ENCODE assay signal across 26 cellular contexts in genomic region chr20:25079171-25079570, GRCh38. TPM values are rescaled to one million over a fixed set of nuclear protein-coding genes. Genes with fewer than 3 reads are reported as not detected.
"Had no signal": no experiment of that assay in that cellular context is flagged by ENCODE, and none has a peak within 500 bp of the region (broad histone marks: within the 10 kb centered on the region; RNA-seq: fewer than 3 reads in every experiment).

No MANE protein-coding gene starts in this region.

- H3K9me3 ChIP-seq: esophagus muscularis mucosa, gastrocnemius medialis, heart right ventricle, left ventricle myocardium inferior, lower lobe of right lung, pancreas, sigmoid colon, suprapubic skin, thyroid gland had no signal

- H3K27ac ChIP-seq: epithelial cell of prostate, esophagus muscularis mucosa, gastrocnemius medialis, heart right ventricle, left ventricle myocardium inferior, lower lobe of right lung, neural progenitor cell, pancreas, sigmoid colon, skin epidermis, suprapubic skin, thyroid gland had no signal

- H3K4me3 ChIP-seq: esophagus muscularis mucosa, gastrocnemius medialis, heart right ventricle, left ventricle myocardium inferior, lower lobe of right lung, neural progenitor cell, pancreas, sigmoid colon, skin epidermis, suprapubic skin, thyroid gland had no signal

- ATAC-seq: effector memory CD8-positive, alpha-beta T cell; gastrocnemius medialis; heart right ventricle; lower lobe of right lung; natural killer cell treated with Interleukin-12 subunit alpha and Interleukin-12 subunit beta and Interleukin-15 and Interleukin-18, amount 100 ng/mL, for 72 hours; pancreas had no signal

- H3K36me3 ChIP-seq: esophagus muscularis mucosa, gastrocnemius medialis, heart right ventricle, left ventricle myocardium inferior, lower lobe of right lung, neural progenitor cell, pancreas, sigmoid colon, suprapubic skin, thyroid gland had no signal

- DNase-seq: central memory CD4-positive, alpha-beta T cell; effector memory CD8-positive, alpha-beta T cell; gastrocnemius medialis; heart right ventricle; hypothalamus; left ventricle myocardium inferior; lower lobe of right lung; nucleus accumbens; pancreas; sigmoid colon; stimulated activated CD4-positive, alpha-beta T cell treated with anti-CD3 and anti-CD28 coated beads, Interleukin-12 subunit alpha, Interleukin-12 subunit beta, amount 100 ng/mL, for 4 hours; stimulated activated naive CD4-positive, alpha-beta T cell; thyroid gland had no signal

- H3K4me1 Mint-ChIP-seq: mesothelial cell of epicardium had no signal

- H3K9ac ChIP-seq: neural progenitor cell had no signal

- H3K36me3 Mint-ChIP-seq: memory B cell; mesothelial cell of epicardium; natural killer cell treated with Interleukin-12 subunit alpha and Interleukin-12 subunit beta and Interleukin-15 and Interleukin-18, amount 100 ng/mL, for 72 hours; neural progenitor cell had no signal

- H3K9me3 Mint-ChIP-seq: effector memory CD8-positive, alpha-beta T cell; memory B cell; mesothelial cell of epicardium; natural killer cell treated with Interleukin-12 subunit alpha and Interleukin-12 subunit beta and Interleukin-15 and Interleukin-18, amount 100 ng/mL, for 72 hours had no signal

- H3K27ac Mint-ChIP-seq: effector memory CD8-positive, alpha-beta T cell; memory B cell; mesothelial cell of epicardium; natural killer cell treated with Interleukin-12 subunit alpha and Interleukin-12 subunit beta and Interleukin-15 and Interleukin-18, amount 100 ng/mL, for 72 hours; neural progenitor cell; progenitor cell of endocrine pancreas had no signal

- H3K4me3 Mint-ChIP-seq: effector memory CD8-positive, alpha-beta T cell; memory B cell; mesothelial cell of epicardium; natural killer cell treated with Interleukin-12 subunit alpha and Interleukin-12 subunit beta and Interleukin-15 and Interleukin-18, amount 100 ng/mL, for 72 hours; neural progenitor cell had no signal

RNA-seq across cellular contexts. Expression of gene VSX1, which starts 2.8 kb away (rescaled TPM):
- total RNA-seq: chondrocyte; fibroblast of villous mesenchyme; lower lobe of right lung; mesothelial cell of epicardium; natural killer cell treated with Interleukin-12 subunit alpha and Interleukin-12 subunit beta and Interleukin-15 and Interleukin-18, amount 100 ng/mL, for 72 hours; progenitor cell of endocrine pancreas; renal cortical epithelial cell; sigmoid colon; suprapubic skin; thyroid gland; ureter had no signal
